ENCODE assay signal across 20 cellular contexts in the genomic region with DNA sequence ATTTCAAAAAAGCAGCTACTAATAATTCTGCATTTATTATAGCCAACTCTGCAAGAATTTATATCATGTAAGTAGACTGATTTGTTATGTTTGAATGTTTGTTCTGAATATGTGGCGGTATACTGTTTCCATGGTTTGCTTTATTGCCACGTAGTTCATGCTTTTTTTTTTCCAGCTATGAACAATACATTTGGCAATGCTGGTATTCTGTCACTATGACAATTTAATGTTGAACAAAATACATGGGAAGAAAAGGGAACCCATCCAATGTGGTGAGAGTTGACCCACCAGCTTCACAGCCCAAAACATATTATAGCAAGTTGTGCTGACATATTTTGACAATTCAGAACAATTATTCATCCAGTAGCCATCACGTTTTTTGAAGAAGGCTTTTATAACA.
"Had no signal": no experiment of that assay in that cellular context is flagged by ENCODE, and none has a peak within 500 bp of the region (broad histone marks: within the 10 kb centered on the region; RNA-seq: fewer than 3 reads in every experiment).

No MANE protein-coding gene starts in this region.

- H3K4me3 Mint-ChIP-seq: naive B cell; nephron; stimulated activated memory B cell treated with anti-CD40 and anti-IgM and Interleukin-4, amounts not matched to agents 10 μg/mL and 1 μg/mL and 100 μg/mL, for 72 hours; stimulated activated naive CD8-positive, alpha-beta T cell treated with anti-CD3 and anti-CD28 coated beads, Interleukin-15, Interleukin-2, amounts not matched to agents 100 ng/mL and 50 ng/mL, for 24 hours had no signal

- H3K9me3 Mint-ChIP-seq: nephron; stimulated activated memory B cell treated with anti-CD40 and anti-IgM and Interleukin-4, amounts not matched to agents 10 μg/mL and 1 μg/mL and 100 μg/mL, for 72 hours had no signal

- H3K36me3 Mint-ChIP-seq: stimulated activated memory B cell treated with anti-CD40 and anti-IgM and Interleukin-4, amounts not matched to agents 10 μg/mL and 1 μg/mL and 100 μg/mL, for 72 hours had no signal

- H3K4me1 Mint-ChIP-seq: naive B cell, nephron had no signal

- DNase-seq: esophagus squamous epithelium; foreskin keratinocyte; head of caudate nucleus; kidney; left cardiac atrium; left ventricle myocardium inferior; mesendoderm; naive B cell; occipital lobe; pancreas; small intestine; stimulated activated CD4-positive, alpha-beta T cell treated with anti-CD3 and anti-CD28 coated beads, Interleukin-4, amount 100 ng/mL, for 24 hours; substantia nigra; trophoblast cell had no signal

- H3K27ac Mint-ChIP-seq: naive B cell; nephron; progenitor cell of endocrine pancreas; stimulated activated memory B cell treated with anti-CD40 and anti-IgM and Interleukin-4, amounts not matched to agents 10 μg/mL and 1 μg/mL and 100 μg/mL, for 72 hours; stimulated activated naive CD8-positive, alpha-beta T cell treated with anti-CD3 and anti-CD28 coated beads, Interleukin-15, Interleukin-2, amounts not matched to agents 100 ng/mL and 50 ng/mL, for 24 hours had no signal

- H3K4me3 ChIP-seq: esophagus squamous epithelium, hepatocyte, left ventricle myocardium inferior, lung, pancreas had no signal
